ENCODE assay signal across 32 cellular contexts in the genomic region with DNA sequence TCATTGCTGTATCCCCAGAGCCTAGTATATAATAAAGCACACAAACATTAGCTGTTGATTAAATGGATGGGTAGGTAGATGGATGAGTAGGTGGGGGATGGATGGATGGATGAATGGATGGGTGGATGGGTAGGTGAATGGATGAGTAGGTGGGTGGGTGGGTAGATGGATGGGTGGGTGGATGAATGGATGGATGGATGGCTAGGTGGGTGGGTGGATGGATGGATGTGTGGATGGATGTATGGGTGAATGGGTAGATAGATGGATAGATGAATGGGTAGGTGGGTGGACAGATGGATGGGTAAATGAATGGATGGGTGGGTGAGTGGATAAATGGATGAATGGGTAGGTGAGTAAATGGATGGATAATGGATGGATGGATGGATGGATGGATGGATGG.
"Had no signal": no experiment of that assay in that cellular context is flagged by ENCODE, and none has a peak within 500 bp of the region (broad histone marks: within the 10 kb centered on the region; RNA-seq: fewer than 3 reads in every experiment).

No MANE protein-coding gene starts in this region.

- H3K4me3 ChIP-seq: adrenal gland, ascending aorta, body of pancreas, breast epithelium, cardiac muscle cell had no signal

- FAIRE-seq: astrocyte, bronchial epithelial cell had no signal

- H3K27ac ChIP-seq: adrenal gland, ascending aorta, body of pancreas, brain microvascular endothelial cell, breast epithelium, cardiac muscle cell had no signal

- DNase-seq: activated effector memory CD4-positive, alpha-beta T cell treated with anti-CD3 and anti-CD28 coated beads, Interleukin-2, amount 50 U/mL, for 16 hours; activated effector memory CD4-positive, alpha-beta T cell treated with Interleukin-2 at 50 U/mL for 16 hours; activated gamma-delta T cell; activated gamma-delta T cell treated with Interleukin-2 at 50 U/mL for 16 hours; activated naive CD4-positive, alpha-beta T cell; activated naive CD4-positive, alpha-beta T cell treated with anti-CD3 and anti-CD28 coated beads for 36 hours; activated naive CD4-positive, alpha-beta T cell treated with anti-CD3 and anti-CD28 coated beads, Interleukin-2, amount 10 ng/mL, durations not matched to agents 7 days and 5 days; activated naive CD4-positive, alpha-beta T cell treated with anti-CD3 and anti-CD28 coated beads, Interleukin-2, amount 50 U/mL, for 16 hours; activated naive CD4-positive, alpha-beta T cell treated with Interleukin-2 at 50 U/mL for 16 hours; activated naive CD8-positive, alpha-beta T cell treated with anti-CD3 and anti-CD28 coated beads for 36 hours; activated naive CD8-positive, alpha-beta T cell treated with anti-CD3 and anti-CD28 coated beads, Interleukin-2, amount 10 ng/mL, durations not matched to agents 7 days and 5 days; activated naive CD8-positive, alpha-beta T cell treated with anti-CD3 and anti-CD28 coated beads, Interleukin-2, amount 50 U/mL, for 24 hours; activated T-cell treated with anti-CD3 and anti-CD28 coated beads, Interleukin-2, amount 50 U/mL, for 1 hour; activated T-cell treated with anti-CD3 and anti-CD28 coated beads, Interleukin-2, amount 50 U/mL, for 24 hours; activated T-cell treated with anti-CD3 and anti-CD28 coated beads, Interleukin-2, amount 50 U/mL, for 4 hours; activated T-cell treated with anti-CD3 and anti-CD28 coated beads, Interleukin-2, amount 50 U/mL, for 48 hours; activated T-cell treated with anti-CD3 and anti-CD28 coated beads, Interleukin-2, amount 50 U/mL, for 72 hours; adrenal gland; amniotic stem cell; amygdala; anterior cingulate cortex; aorta; body of pancreas; brain microvascular endothelial cell; caudate nucleus; central memory CD4-positive, alpha-beta T cell; cerebellar nuclear complex had no signal

- H3K36me3 ChIP-seq: adrenal gland, ascending aorta, brain microvascular endothelial cell, breast epithelium, cardiac muscle cell had no signal

- H3K27me3 ChIP-seq: adrenal gland, ascending aorta, body of pancreas, brain microvascular endothelial cell, breast epithelium, cardiac muscle cell had no signal

- H3K9me3 ChIP-seq: adrenal gland, ascending aorta, body of pancreas, breast epithelium had no signal

- H3K4me1 ChIP-seq: adrenal gland, ascending aorta, body of pancreas, breast epithelium had no signal
